In the genomic region with DNA sequence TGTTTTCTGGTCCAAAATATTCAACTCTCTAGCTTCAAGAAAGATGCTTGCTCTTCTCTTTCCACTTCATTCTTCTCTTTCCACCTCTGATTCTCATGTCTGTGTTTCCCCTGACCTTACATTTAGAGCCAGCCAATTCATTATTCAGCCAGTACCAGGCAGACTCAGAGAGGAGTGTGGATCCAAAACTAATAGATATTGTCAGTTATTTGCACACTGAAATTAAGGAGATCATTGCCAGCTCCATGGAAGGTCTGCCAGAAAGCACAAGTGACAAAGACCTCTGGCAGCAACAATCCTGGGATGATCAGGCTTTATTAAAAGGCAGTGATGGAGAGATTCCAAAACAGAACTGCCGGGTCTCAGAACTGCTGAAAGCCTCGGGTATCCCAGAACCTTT, we compare ENCODE assay signal across 8 cellular contexts.
"Had no signal": no experiment of that assay in that cellular context is flagged by ENCODE, and none has a peak within 500 bp of the region (broad histone marks: within the 10 kb centered on the region; RNA-seq: fewer than 3 reads in every experiment).

No MANE protein-coding gene starts in this region.

- H3K4me2 ChIP-seq: GM23338 had no signal

- DNase-seq: GOT3, H7, H9, HCEC 1CT, HFFc6 had no signal

- H3K4me1 ChIP-seq: HAP-1 had no signal

- H3K36me3 ChIP-seq: HAP-1 had no signal

- H3K4me3 ChIP-seq: GM23338, HAP-1 had no signal

- ATAC-seq: GM23338, HCT116 had no signal

- H3K9me3 ChIP-seq: HAP-1 had no signal
